Comparison of ENCODE assay signal across 8 cellular contexts in the genomic region with DNA sequence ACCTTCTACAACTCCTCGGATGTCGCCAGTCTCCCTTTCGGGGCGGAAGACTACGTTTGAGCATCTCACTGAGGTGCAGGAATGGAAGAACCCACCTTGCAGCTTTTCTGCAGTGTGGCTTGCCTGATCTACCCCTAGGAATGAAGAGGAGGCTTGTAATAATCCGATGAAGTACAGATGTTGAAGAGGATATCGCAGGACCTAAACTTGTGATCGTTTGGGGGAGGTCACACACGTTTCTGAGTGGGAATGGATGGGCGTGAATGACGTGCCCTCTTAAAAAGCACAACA. TPM values are rescaled to one million over a fixed set of nuclear protein-coding genes. Genes with fewer than 3 reads are reported as not detected.
DNase-seq lines count a peak whose midpoint lies in the region; ATAC-seq lines count a peak whose summit lies in the region.

No MANE protein-coding gene starts in this region.

- H3K27me3 ChIP-seq in iPS-18a (ENCODE audit: control insufficient read depth, insufficient read depth, low read length): peaks cover 32% of the 10 kb centered on the region

- no peaks in the 10 kb centered on the region for H3K27me3 Mint-ChIP-seq in activated naive CD4-positive, alpha-beta T cell treated with anti-CD3 and anti-CD28 coated beads for 36 hours (ENCODE audit: low read depth)

- DNase-seq in EH (ENCODE audit: low read depth): peak; percentile 11
- DNase-seq in activated naive CD4-positive, alpha-beta T cell treated with anti-CD3 and anti-CD28 coated beads for 36 hours: peak; percentile 45
- DNase-seq in substantia nigra (lab: John Stamatoyannopoulos, UW): no peak
- no peak for DNase-seq in stimulated activated CD4-positive, alpha-beta T cell treated with anti-CD3 and anti-CD28 coated beads, Interleukin-2, amount 100 ng/mL, for 24 hours

- H3K4me1 Mint-ChIP-seq in activated naive CD4-positive, alpha-beta T cell treated with anti-CD3 and anti-CD28 coated beads for 36 hours (ENCODE audit: low read depth): peaks cover 46% of the 10 kb centered on the region

- H3K9me3 ChIP-seq in iPS-18a (ENCODE audit: control insufficient read depth, low read depth, low read length): no peaks in the 10 kb centered on the region

- H3K4me1 ChIP-seq in iPS-18a (ENCODE audit: control insufficient read depth, low read depth, low read length): peaks cover 31% of the 10 kb centered on the region

- H3K9me3 Mint-ChIP-seq in activated naive CD4-positive, alpha-beta T cell treated with anti-CD3 and anti-CD28 coated beads for 36 hours: no peaks in the 10 kb centered on the region

- CTCF ChIA-PET in activated naive CD4-positive, alpha-beta T cell treated with anti-CD3 and anti-CD28 coated beads for 36 hours (lab: Charles Lee): no interaction called here

- H3K36me3 ChIP-seq in iPS-18a (ENCODE audit: control insufficient read depth, low read depth, low read length): no peaks in the 10 kb centered on the region

- H3K4me3 Mint-ChIP-seq in activated naive CD4-positive, alpha-beta T cell treated with anti-CD3 and anti-CD28 coated beads for 36 hours: peak overlapping the region; percentile 86

- peak overlapping the region; percentile 86 for H3K27ac Mint-ChIP-seq in activated naive CD4-positive, alpha-beta T cell treated with anti-CD3 and anti-CD28 coated beads for 36 hours

- peak overlapping the region; percentile 78 for H3K9ac ChIP-seq in iPS-18a (ENCODE audit: low read length)

- no peak overlapping the region for H3K27ac ChIP-seq in iPS-18a (ENCODE audit: low read length)
- peak overlapping the region; percentile 89 for H3K27ac ChIP-seq in substantia nigra (ENCODE audit: low read depth, low read length, poor library complexity, severe bottlenecking)

- H3K4me3 ChIP-seq in iPS-18a (ENCODE audit: low read length): peak overlapping the region; percentile 86

- ATAC-seq in HG02973 (IDR thresholded peaks at IDR 0.05; ENCODE audit: unreplicated experiment) (peak; percentile 3), HG03097 (IDR thresholded peaks at IDR 0.05; ENCODE audit: low FRiP score, unreplicated experiment) (no peak), HG03571 (IDR thresholded peaks at IDR 0.05; ENCODE audit: unreplicated experiment) (no peak)

- H3K36me3 Mint-ChIP-seq in activated naive CD4-positive, alpha-beta T cell treated with anti-CD3 and anti-CD28 coated beads for 36 hours (ENCODE audit: low read depth): no peaks in the 10 kb centered on the region

- intact Hi-C loops in activated naive CD4-positive, alpha-beta T cell treated with anti-CD3 and anti-CD28 coated beads for 36 hours (cut with micrococcal nuclease): loop anchor here (1.0 to 10.0 kb wide), 11 partner anchors 168 to 1775 kb away; a partner anchor contains a TSS

RNA-seq across cellular contexts. Expression of a gene that starts 0.5 kb away (rescaled TPM):
- 10 to 100 TPM; 14.6 to 17.4 TPM for total RNA-seq in activated naive CD4-positive, alpha-beta T cell treated with anti-CD3 and anti-CD28 coated beads for 36 hours

Comparison
In these comparisons a context has a peak if more than half of its experiments do, and no peak if none do; other contexts are left out.
1. DNase-seq: peak in EH (single experiment) and activated naive CD4-positive, alpha-beta T cell treated with anti-CD3 and anti-CD28 coated beads for 36 hours (single experiment); none in substantia nigra (0 of 49) and stimulated activated CD4-positive, alpha-beta T cell treated with anti-CD3 and anti-CD28 coated beads, Interleukin-2, amount 100 ng/mL, for 24 hours (0 of 2).